In the genomic region with DNA sequence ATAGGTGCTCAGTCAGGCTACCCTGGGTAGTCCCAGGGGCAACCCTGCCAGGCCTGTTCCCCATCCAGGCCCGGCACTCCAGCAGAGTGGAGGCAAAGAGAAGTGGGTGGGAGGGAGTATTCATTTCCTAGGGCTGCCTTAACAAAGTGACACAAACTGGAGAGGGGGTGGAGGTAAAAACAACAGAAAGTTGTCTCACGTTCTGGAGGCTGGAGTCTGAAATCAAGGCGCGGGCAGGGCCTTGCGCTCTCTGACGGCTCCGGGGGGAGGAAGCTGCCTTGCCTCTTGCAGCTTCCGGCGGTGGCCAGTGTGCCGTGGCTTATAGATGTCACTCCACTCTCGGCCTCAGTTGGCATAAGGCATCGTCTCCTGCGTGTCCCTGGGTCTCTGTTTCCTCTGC, we compare ENCODE assay signal across 14 cellular contexts.
A peak's percentile ranks its signal among the peaks of the same experiment; 100 is the strongest.
DNase-seq lines count a peak whose midpoint lies in the region; ATAC-seq and TF ChIP-seq lines count a peak whose summit lies in the region.
"Had no signal": no experiment of that assay in that cellular context is flagged by ENCODE, and none has a peak within 500 bp of the region (broad histone marks: within the 10 kb centered on the region; RNA-seq: fewer than 3 reads in every experiment).

No MANE protein-coding gene starts in this region.

- H3K9me2 ChIP-seq in SK-N-SH, result no peaks in the 10 kb centered on the region

- H3K4me3 ChIP-seq in IMR-90 (ENCODE audit: insufficient read depth, low read depth, low read length) (no peak overlapping the region), SK-N-SH (ENCODE audit: low read depth in 2 of 2, low read length in 1 of 2) (no peak overlapping the region)

- no peak overlapping the region for H3K4ac ChIP-seq in IMR-90 (ENCODE audit: low read depth, low read length)

- H3K14ac ChIP-seq in IMR-90 (replicated peaks; ENCODE audit: low read depth, low read length), result no peak overlapping the region

- peak; percentile 53 to 55 for ATAC-seq in activated T-cell treated with anti-CD3 and anti-CD28 coated beads, Interleukin-2, amount 50 U/mL, for 72 hours (replicated peaks in 1 of 2)
- peak; percentile 53 for ATAC-seq in HG02571 (IDR thresholded peaks at IDR 0.05; ENCODE audit: unreplicated experiment)
- no peak for ATAC-seq in IMR-90 (ENCODE audit: low read depth)
- no peak for ATAC-seq in stimulated activated naive CD8-positive, alpha-beta T cell treated with anti-CD3 and anti-CD28 coated beads, Interleukin-15, Interleukin-2, amounts not matched to agents 100 U/mL and 50 U/mL, for 24 hours

- no peak overlapping the region for H3K23ac ChIP-seq in IMR-90 (ENCODE audit: low read depth, low read length)

- TF ChIP-seq RAD21 in IMR-90 (IDR thresholded peaks at IDR 0.05; ENCODE audit: low read length) (no peak), SK-N-SH (IDR thresholded peaks at IDR 0.05; ENCODE audit: low read length) (no peak)

- no peaks in the 10 kb centered on the region for H4K20me1 ChIP-seq in IMR-90 (ENCODE audit: insufficient read depth, low read length)
- no peaks in the 10 kb centered on the region for H4K20me1 ChIP-seq in SK-N-SH (ENCODE audit: insufficient read depth)

- peaks cover 4% of the 10 kb centered on the region for H3K27me3 ChIP-seq in IMR-90 (ENCODE audit: control insufficient read depth, insufficient read depth, low read length)
- H3K27me3 ChIP-seq in SK-N-SH (ENCODE audit: insufficient read depth), result no peaks in the 10 kb centered on the region

- no peak for TF ChIP-seq CTCF in IMR-90 (conservative IDR thresholded peaks at IDR 0.05; ENCODE audit: low read depth, low read length)
- no peak for TF ChIP-seq CTCF in SK-N-SH (IDR thresholded peaks at IDR 0.05)

- intact Hi-C loops in IMR-90 (cut with micrococcal nuclease), result no loop called here

- H3K36me3 ChIP-seq in IMR-90 (ENCODE audit: control insufficient read depth, insufficient read depth, low read length) (no peaks in the 10 kb centered on the region), SK-N-SH (replicated peaks in 1 of 2; ENCODE audit: control insufficient read depth in 1 of 2, insufficient read depth in 2 of 2, low read length in 1 of 2) (no peaks in the 10 kb centered on the region)
- H3K36me3 ChIP-seq: neutrophil had no signal

- no peak overlapping the region for H2BK15ac ChIP-seq in IMR-90 (ENCODE audit: low read depth, low read length)

- no peaks in the 10 kb centered on the region for H3F3A ChIP-seq in SK-N-SH (replicated peaks; ENCODE audit: insufficient read depth)

- H3K27ac Mint-ChIP-seq in activated T-cell treated with anti-CD3 and anti-CD28 coated beads, Interleukin-2, amount 50 U/mL, for 72 hours, result no peak overlapping the region

- H4K5ac ChIP-seq in IMR-90 (ENCODE audit: low read depth, low read length), result no peak overlapping the region

- TF ChIP-seq POLR2A in IMR-90 (IDR thresholded peaks at IDR 0.05; ENCODE audit: low read depth, low read length), result no peak

- BruUV-seq in IMR-90 (replicated peaks; lab: Mats Ljungman, UMichigan), result no TSS peak

- POLR2A ChIA-PET in IMR-90 (lab: Charles Lee; ENCODE audit: unreplicated experiment), result no interaction called here
- POLR2A ChIA-PET in SK-N-SH (lab: Yijun Ruan, JAX), result no interaction called here

- no peaks in the 10 kb centered on the region for H3K4me1 Mint-ChIP-seq in activated T-cell treated with anti-CD3 and anti-CD28 coated beads, Interleukin-2, amount 50 U/mL, for 72 hours (ENCODE audit: low read depth)

- no peak overlapping the region for H4K91ac ChIP-seq in IMR-90 (ENCODE audit: insufficient read depth, low read depth, low read length)

- H3K27me3 Mint-ChIP-seq in activated T-cell treated with anti-CD3 and anti-CD28 coated beads, Interleukin-2, amount 50 U/mL, for 72 hours (ENCODE audit: low read depth), result peaks cover 10% of the 10 kb centered on the region

- H2AFZ ChIP-seq in IMR-90 (replicated peaks; ENCODE audit: low read length, poor library complexity) (peak overlapping the region; percentile 32), SK-N-SH (ENCODE audit: low read depth) (no peak overlapping the region)

- no peak overlapping the region for H3K56ac ChIP-seq in IMR-90 (ENCODE audit: extremely low read depth, insufficient read depth, low read length)

- DNase-seq in activated T-cell treated with anti-CD3 and anti-CD28 coated beads, Interleukin-2, amount 50 U/mL, for 72 hours, result peak in 1 of 2 donors; percentile 21
- DNase-seq in activated T-cell treated with anti-CD3 and anti-CD28 coated beads, Interleukin-2, amount 50 U/mL, for 1 hour, result no peak
- DNase-seq in IMR-90, result no peak
- DNase-seq in stimulated activated naive CD8-positive, alpha-beta T cell treated with anti-CD3 and anti-CD28 coated beads, Interleukin-15, Interleukin-2, amounts not matched to agents 100 U/mL and 50 U/mL, for 24 hours, result peak; percentile 14
- no peak for DNase-seq in T1000 (lab: John Stamatoyannopoulos, UW)
- DNase-seq in SK-N-SH, result no peak
- no peak for DNase-seq in activated gamma-delta T cell treated with Interleukin-2 at 50 U/mL for 16 hours
- DNase-seq: activated CD4-positive, CD25-positive, alpha-beta regulatory T cell treated with anti-CD3 and anti-CD28 coated beads, Interleukin-2, amount 50 U/mL, for 72 hours; NCI-H1436 treated with DMSO at 0.1 percent for 48 hours; trophoblast cell had no signal

- H4K8ac ChIP-seq in IMR-90 (ENCODE audit: low read depth in 2 of 2, low read length in 2 of 2), result no peak overlapping the region

- no peaks in the 10 kb centered on the region for H3K9me1 ChIP-seq in IMR-90 (ENCODE audit: insufficient read depth, low read length)

- no peak overlapping the region for H2BK20ac ChIP-seq in IMR-90 (ENCODE audit: low read depth, low read length)

- H3K27ac ChIP-seq in IMR-90 (ENCODE audit: insufficient read depth, low read length), result no peak overlapping the region
- H3K27ac ChIP-seq in SK-N-SH (ENCODE audit: low read depth in 2 of 2, low read length in 1 of 2), result no peak overlapping the region
- H3K27ac ChIP-seq: epithelial cell of prostate, HL-60, neutrophil had no signal

- H2BK5ac ChIP-seq in IMR-90 (ENCODE audit: low read depth, low read length, poor library complexity, severe bottlenecking), result no peak overlapping the region

- no peak overlapping the region for H2AK5ac ChIP-seq in IMR-90 (ENCODE audit: low read depth, low read length)

- no peak overlapping the region for H3K9ac ChIP-seq in IMR-90 (ENCODE audit: low read depth, low read length)
- H3K9ac ChIP-seq in SK-N-SH, result no peak overlapping the region

- no peaks in the 10 kb centered on the region for H3K4me1 ChIP-seq in IMR-90 (ENCODE audit: control insufficient read depth, insufficient read depth, low read length)
- H3K4me1 ChIP-seq in SK-N-SH (ENCODE audit: control insufficient read depth in 1 of 2, insufficient read depth in 2 of 2, low read depth in 1 of 2, low read length in 1 of 2), result no peaks in the 10 kb centered on the region

- no peak overlapping the region for H2AK9ac ChIP-seq in IMR-90 (replicated peaks; ENCODE audit: low read depth, low read length, poor library complexity)

- H3K79me2 ChIP-seq in SK-N-SH (ENCODE audit: insufficient read depth), result no peaks in the 10 kb centered on the region

- no peaks in the 10 kb centered on the region for H3K9me3 ChIP-seq in IMR-90 (ENCODE audit: control insufficient read depth, insufficient read depth, low read length)
- H3K9me3 ChIP-seq in SK-N-SH, result no peaks in the 10 kb centered on the region
- H3K9me3 ChIP-seq: neutrophil had no signal

- no peak for TF ChIP-seq EP300 in SK-N-SH (IDR thresholded peaks at IDR 0.05; ENCODE audit: borderline replicate concordance in 1 of 2, low read depth in 1 of 2, low read length in 1 of 2)

- no peaks in the 10 kb centered on the region for H3K9me3 Mint-ChIP-seq in activated T-cell treated with anti-CD3 and anti-CD28 coated beads, Interleukin-2, amount 50 U/mL, for 72 hours

- H3K36me3 Mint-ChIP-seq in activated T-cell treated with anti-CD3 and anti-CD28 coated beads, Interleukin-2, amount 50 U/mL, for 72 hours (ENCODE audit: insufficient read depth in 2 of 2), result no peaks in the 10 kb centered on the region

- H2BK120ac ChIP-seq in IMR-90 (ENCODE audit: low read depth, low read length), result no peak overlapping the region

- dilution Hi-C loops in IMR-90 (cut with HindIII; ENCODE audit: low sequenced_read_pairs, unreplicated experiment), result no loop called here

- H3K4me2 ChIP-seq in IMR-90 (ENCODE audit: low read depth, low read length) (no peak overlapping the region), SK-N-SH (no peak overlapping the region)

- 90% methylated on average over 8 of the region's 13 CpGs; no CpG with 5 or more reads in 1 of the 2 experiments for WGBS in IMR-90 (ENCODE audit: extremely low coverage in 2 of 2, insufficient read length in 1 of 2), 2 experiments
- 84% methylated on average over 12 of the region's 13 CpGs for WGBS in SK-N-SH (ENCODE audit: low lambda C conversion rate)

- no peak overlapping the region for H3K4me3 Mint-ChIP-seq in activated T-cell treated with anti-CD3 and anti-CD28 coated beads, Interleukin-2, amount 50 U/mL, for 72 hours

- H3K18ac ChIP-seq in IMR-90 (ENCODE audit: low read depth, low read length), result no peak overlapping the region

- in situ Hi-C loops in IMR-90 (cut with MboI; ENCODE audit: low sequenced_read_pairs), result no loop called here

- no peaks in the 10 kb centered on the region for H3K79me1 ChIP-seq in IMR-90 (ENCODE audit: low read depth in 1 of 2, low read length in 2 of 2)

- CTCF ChIA-PET in IMR-90 (lab: Yijun Ruan, JAX) (no interaction called here), SK-N-SH (lab: Yijun Ruan, JAX) (no interaction called here)

TF ChIP-seq in IMR-90, 13 proteins besides CTCF, POLR2A, EP300 and RAD21 (continues in another document):
- TF ChIP-seq, protein P1, sequence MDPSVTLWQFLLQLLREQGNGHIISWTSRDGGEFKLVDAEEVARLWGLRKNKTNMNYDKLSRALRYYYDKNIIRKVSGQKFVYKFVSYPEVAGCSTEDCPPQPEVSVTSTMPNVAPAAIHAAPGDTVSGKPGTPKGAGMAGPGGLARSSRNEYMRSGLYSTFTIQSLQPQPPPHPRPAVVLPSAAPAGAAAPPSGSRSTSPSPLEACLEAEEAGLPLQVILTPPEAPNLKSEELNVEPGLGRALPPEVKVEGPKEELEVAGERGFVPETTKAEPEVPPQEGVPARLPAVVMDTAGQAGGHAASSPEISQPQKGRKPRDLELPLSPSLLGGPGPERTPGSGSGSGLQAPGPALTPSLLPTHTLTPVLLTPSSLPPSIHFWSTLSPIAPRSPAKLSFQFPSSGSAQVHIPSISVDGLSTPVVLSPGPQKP (IDR thresholded peaks at IDR 0.05; ENCODE audit: borderline replicate concordance, low read depth, low read length), result no peak

TF ChIP-seq in SK-N-SH, 30 proteins besides CTCF, POLR2A, EP300 and RAD21 (continues in another document):
- TF ChIP-seq GATA2 (CRISPR knock-in tag; IDR thresholded peaks at IDR 0.05), result no peak
- TF ChIP-seq MEF2A (IDR thresholded peaks at IDR 0.05; ENCODE audit: borderline replicate concordance, low read depth), result no peak

Comparison
In these comparisons a context has a peak if more than half of its experiments do, and no peak if none do; other contexts are left out.
1. ATAC-seq: peak in activated T-cell treated with anti-CD3 and anti-CD28 coated beads, Interleukin-2, amount 50 U/mL, for 72 hours (2 of 2) and HG02571 (single experiment); none in IMR-90 (single experiment) and stimulated activated naive CD8-positive, alpha-beta T cell treated with anti-CD3 and anti-CD28 coated beads, Interleukin-15, Interleukin-2, amounts not matched to agents 100 U/mL and 50 U/mL, for 24 hours (single experiment).